ENCODE assay signal across 14 cellular contexts in genomic region chr14:71267691-71268090, GRCh38. TPM values are rescaled to one million over a fixed set of nuclear protein-coding genes. Genes with fewer than 3 reads are reported as not detected.
DNase-seq lines count a peak whose midpoint lies in the region; ATAC-seq, FAIRE-seq and TF ChIP-seq lines count a peak whose summit lies in the region.
"Had no signal": no experiment of that assay in that cellular context is flagged by ENCODE, and none has a peak within 500 bp of the region (broad histone marks: within the 10 kb centered on the region; RNA-seq: fewer than 3 reads in every experiment).

No MANE protein-coding gene starts in this region.

- H3K14ac ChIP-seq in trophoblast cell (ENCODE audit: low read length) = no peak overlapping the region

- H3K4me1 ChIP-seq in K562 (replicated peaks in 1 of 2; ENCODE audit: control insufficient read depth in 2 of 2, insufficient read depth in 2 of 2, low read length in 2 of 2) (no peaks in the 10 kb centered on the region), trophoblast cell (ENCODE audit: control insufficient read depth in 1 of 2, insufficient read depth in 2 of 2, low read length in 2 of 2) (no peaks in the 10 kb centered on the region)
- H3K4me1 ChIP-seq: testis had no signal

- no peak overlapping the region for H4K8ac ChIP-seq in trophoblast cell (ENCODE audit: low read depth, low read length)

- H2AFZ ChIP-seq in K562 (ENCODE audit: low read depth, low read length) (no peak overlapping the region), trophoblast cell (ENCODE audit: insufficient read depth, low read length, poor library complexity) (no peak overlapping the region)
- H2AFZ ChIP-seq: GM23338 had no signal

- ATAC-seq in K562 (no peak), memory B cell (ENCODE audit: low read depth) (peak; percentile 43), HG03571 (IDR thresholded peaks at IDR 0.05; ENCODE audit: unreplicated experiment) (no peak), GM21360 (IDR thresholded peaks at IDR 0.05; ENCODE audit: unreplicated experiment) (no peak)
- ATAC-seq: GM23338 had no signal

- peaks cover 5% of the 10 kb centered on the region for H3K27me3 Mint-ChIP-seq in Calu3 (ENCODE audit: unreplicated experiment)
- peaks cover 4% of the 10 kb centered on the region for H3K27me3 Mint-ChIP-seq in memory B cell

- no peak overlapping the region for H3K4ac ChIP-seq in trophoblast cell (ENCODE audit: low read depth, low read length)

- H3K18ac ChIP-seq in trophoblast cell (ENCODE audit: low read length) = no peak overlapping the region

- H3K27ac ChIP-seq in K562 (ENCODE audit: extremely low read depth, low read depth, low read length) = no peak overlapping the region
- H3K27ac ChIP-seq in trophoblast cell (ENCODE audit: low read depth, low read length) = no peak overlapping the region
- H3K27ac ChIP-seq: testis had no signal

- H3K36me3 Mint-ChIP-seq in Calu3 (ENCODE audit: insufficient read depth, unreplicated experiment) = no peaks in the 10 kb centered on the region
- peaks cover 11% of the 10 kb centered on the region for H3K36me3 Mint-ChIP-seq in memory B cell

- no peaks in the 10 kb centered on the region for H3K36me3 ChIP-seq in MG63
- no peaks in the 10 kb centered on the region for H3K36me3 ChIP-seq in K562 (ENCODE audit: control insufficient read depth, insufficient read depth, low read length)
- no peaks in the 10 kb centered on the region for H3K36me3 ChIP-seq in trophoblast cell (ENCODE audit: control insufficient read depth in 1 of 2, insufficient read depth in 2 of 2, low read length in 2 of 2)

- no peaks in the 10 kb centered on the region for H3K9me3 ChIP-seq in MG63
- H3K9me3 ChIP-seq in K562 (replicated peaks; ENCODE audit: control insufficient read depth, insufficient read depth, low read depth, low read length) = no peaks in the 10 kb centered on the region
- peaks cover 6% of the 10 kb centered on the region for H3K9me3 ChIP-seq in trophoblast cell (ENCODE audit: insufficient read depth, low read depth, low read length)
- H3K9me3 ChIP-seq: testis had no signal

- no peaks in the 10 kb centered on the region for H4K20me1 ChIP-seq in K562 (replicated peaks; ENCODE audit: control insufficient read depth, insufficient read depth, low read length)

- POLR2A ChIA-PET in K562 (lab: Yijun Ruan, JAX) = no interaction called here

- H3K4me3 Mint-ChIP-seq in Calu3 (ENCODE audit: low read depth, unreplicated experiment) (peak overlapping the region; percentile 20), memory B cell (peak overlapping the region; percentile 72)
- H3K4me3 Mint-ChIP-seq: GM23338 had no signal

- no peak overlapping the region for H3K23ac ChIP-seq in trophoblast cell (ENCODE audit: low read length)

- TF ChIP-seq POLR2A in K562 (conservative IDR thresholded peaks at IDR 0.05) = no peak

- H3K4me2 ChIP-seq in K562 (ENCODE audit: insufficient read depth, low read length) (no peak overlapping the region), trophoblast cell (ENCODE audit: low read length) (no peak overlapping the region)
- H3K4me2 ChIP-seq: GM23338 had no signal

- no peak overlapping the region for H2BK120ac ChIP-seq in trophoblast cell (ENCODE audit: insufficient read depth, low read length, poor library complexity)

- H3K9ac ChIP-seq in K562 (ENCODE audit: insufficient read depth in 1 of 2, low read depth in 2 of 2, low read length in 2 of 2) (no peak overlapping the region), trophoblast cell (ENCODE audit: low read length) (no peak overlapping the region)

- H3K27me3 ChIP-seq in MG63 = no peaks in the 10 kb centered on the region
- no peaks in the 10 kb centered on the region for H3K27me3 ChIP-seq in K562 (ENCODE audit: control insufficient read depth in 2 of 2, insufficient read depth in 2 of 2, low read length in 2 of 2)
- H3K27me3 ChIP-seq in trophoblast cell (ENCODE audit: insufficient read depth, low read length) = no peaks in the 10 kb centered on the region
- H3K27me3 ChIP-seq: testis had no signal

- H3K27ac Mint-ChIP-seq in Calu3 (ENCODE audit: unreplicated experiment) (no peak overlapping the region), memory B cell (no peak overlapping the region)
- H3K27ac Mint-ChIP-seq: GM23338 had no signal

- H2BK12ac ChIP-seq in trophoblast cell (ENCODE audit: low read length) = no peak overlapping the region

- no peaks in the 10 kb centered on the region for H3K9me1 ChIP-seq in K562 (ENCODE audit: control insufficient read depth, insufficient read depth, low read length)

- FAIRE-seq in K562 (lab: Jason Lieb, UNC) = no peak
- FAIRE-seq: D721Med had no signal

- H3K79me1 ChIP-seq in trophoblast cell (ENCODE audit: low read length) = no peaks in the 10 kb centered on the region

- peaks cover 3% of the 10 kb centered on the region for H3K9me3 Mint-ChIP-seq in Calu3 (ENCODE audit: low read depth, unreplicated experiment)
- H3K9me3 Mint-ChIP-seq in memory B cell = peaks cover 16% of the 10 kb centered on the region

- 0% methylated on average over 2 of the region's 2 CpGs for WGBS in K562 (ENCODE audit: insufficient coverage, low coverage, missing lambda C conversion rate)
- WGBS in trophoblast cell (ENCODE audit: extremely low coverage, insufficient coverage, insufficient read length) = no CpG with 5 or more reads among the region's 2 CpGs

- no peak overlapping the region for H4K12ac ChIP-seq in trophoblast cell (ENCODE audit: low read depth, low read length)

- TF ChIP-seq RAD21 in K562 (CRISPR knock-in tag; conservative IDR thresholded peaks at IDR 0.05 in 1 of 2, IDR thresholded peaks at IDR 0.05 in 1 of 2) = no peak

- H2BK5ac ChIP-seq in trophoblast cell (ENCODE audit: low read depth, low read length, poor library complexity) = no peak overlapping the region

- intact Hi-C loops in Calu3 (cut with micrococcal nuclease; ENCODE audit: unreplicated experiment) (no loop called here), K562 (cut with micrococcal nuclease) (no loop called here)

- no peak overlapping the region for H2AK5ac ChIP-seq in trophoblast cell (ENCODE audit: low read length)

- H3K4me1 Mint-ChIP-seq in Calu3 (ENCODE audit: low read depth, unreplicated experiment) (no peaks in the 10 kb centered on the region), memory B cell (peaks cover 13% of the 10 kb centered on the region)
- H3K4me1 Mint-ChIP-seq: GM23338 had no signal

- BruUV-seq in Calu3 (replicated peaks; lab: Mats Ljungman, UMichigan) (no TSS peak), K562 (replicated peaks; lab: Mats Ljungman, UMichigan) (no TSS peak)

- CTCF ChIA-PET in Calu3 (lab: Charles Lee) (interaction anchor here (1.0 kb wide), 1 partner anchor 375 kb away, joined by 4 read pairs; no protein-coding TSS in a partner anchor), K562 (lab: Yijun Ruan, JAX; ENCODE audit: low intra/inter-chr PET ratio) (no interaction called here)

- TF ChIP-seq CTCF in Calu3 (IDR thresholded peaks at IDR 0.05; ENCODE audit: unreplicated experiment) (no peak), K562 (IDR thresholded peaks at IDR 0.05 in 2 of 3, conservative IDR thresholded peaks at IDR 0.05 in 1 of 3; ENCODE audit: insufficient read depth in 2 of 3, low read depth in 1 of 3, low read length in 3 of 3) (no peak)

- peak overlapping the region; percentile 8; the same call in 1 of the 2 replicates for H3K4me3 ChIP-seq in MG63
- no peak overlapping the region for H3K4me3 ChIP-seq in K562
- no peak overlapping the region for H3K4me3 ChIP-seq in trophoblast cell (ENCODE audit: low read depth, low read length)
- H3K4me3 ChIP-seq: GM23338, testis had no signal

- TF ChIP-seq EP300 in K562 (IDR thresholded peaks at IDR 0.05; ENCODE audit: low read length) = no peak

- H3K79me2 ChIP-seq in K562 (ENCODE audit: control insufficient read depth, insufficient read depth, low read length) (no peaks in the 10 kb centered on the region), trophoblast cell (ENCODE audit: control insufficient read depth, insufficient read depth, low read length, poor library complexity) (no peaks in the 10 kb centered on the region)

- DNase-seq in Calu3 (no peak), MG63 (no peak), K562 (ENCODE audit: extremely low read depth in 1 of 4, low spot score in 3 of 4) (no peak), memory B cell (ENCODE audit: low spot score in 2 of 2) (no peak), DMS53 (lab: John Stamatoyannopoulos, UW) (no peak), trophoblast cell (no peak)
- DNase-seq: activated effector memory CD4-positive, alpha-beta T cell treated with Interleukin-2 at 50 U/mL for 16 hours; NCI-H526; stimulated activated CD4-positive, alpha-beta T cell treated with anti-CD3 and anti-CD28 coated beads, Interleukin-2, amount 100 ng/mL, for 24 hours; testis had no signal

- in situ Hi-C loops in K562 (cut with MboI) = no loop called here

- H4K91ac ChIP-seq in trophoblast cell (ENCODE audit: low read depth, low read length) = no peak overlapping the region

TF ChIP-seq in K562, 482 proteins besides CTCF, POLR2A, EP300 and RAD21 (continues in another document):
- TF ChIP-seq RBM25 (IDR thresholded peaks at IDR 0.05; ENCODE audit: low read depth, low read length, severe bottlenecking) (peak; percentile 16), ZNF507 (tag; conservative IDR thresholded peaks at IDR 0.05) (no peak), ZFP30 (CRISPR knock-in tag; IDR thresholded peaks at IDR 0.05; ENCODE audit: borderline replicate concordance) (no peak), SNIP1 (IDR thresholded peaks at IDR 0.05; ENCODE audit: low read depth) (no peak), MED1 (CRISPR knock-in tag; IDR thresholded peaks at IDR 0.05; ENCODE audit: borderline replicate concordance) (no peak), FIP1L1 (IDR thresholded peaks at IDR 0.05; ENCODE audit: low read depth, low read length, poor library complexity, severe bottlenecking) (no peak)

RNA-seq across cellular contexts. Expression of gene SIPA1L1, which starts 52.6 kb away (rescaled TPM):
- total RNA-seq in Calu3 (2022) (36.5 and 45.9 TPM in 2 replicates), K562 (2014; rRNA removed) (5.5 and 6.2 TPM in 2 replicates), K562 (2014; rRNA removed; fragmentation: Illumina TruSeq; extraction: Trizol) (8.7 and 9.8 TPM in 2 replicates), K562 (2015; rRNA removed; fragmentation: Illumina TruSeq; extraction: Trizol) (12.2 and 12.6 TPM in 2 replicates), K562 (2021) (14.1 and 15.0 TPM in 2 replicates)
- 3.0 TPM in 2 replicates for total RNA-seq in MG63 (2014; rRNA removed; shearing (Covaris generic); ENCODE audit: low replicate concordance)
- 18.6 and 34.7 TPM in 2 replicates for total RNA-seq in K562 (2011; cell fraction: chromatin; rRNA removed; ENCODE audit: low replicate concordance)
- total RNA-seq in K562 (2011; cell fraction: nucleolus; rRNA removed) = 9.0 and 14.1 TPM in 2 replicates
- total RNA-seq in K562 (2011; cell fraction: nucleoplasm; rRNA removed) = 16.6 and 22.6 TPM in 2 replicates
- polyA plus RNA-seq in K562 (2011; rRNA removed) (4.9 and 5.9 TPM in 2 replicates), K562 (2014; fragmentation: Illumina TruSeq; extraction: Trizol) (12.5 and 13.2 TPM in 2 replicates), K562 (2014; fragmentation: Nextera tagmentation; extraction: Ambion mirVana) (1 to 10 TPM; 3.4 to 3.9 TPM), K562 (2014; rRNA removed) (7.7 and 8.0 TPM in 2 replicates)
- polyA plus RNA-seq in K562 (2011; cell fraction: cytosol; rRNA removed) = 4.3 and 5.9 TPM in 2 replicates
- polyA plus RNA-seq in K562 (2011; cell fraction: nucleus; rRNA removed) = 15.3 and 16.6 TPM in 2 replicates
- 15.0 and 16.8 TPM in 2 replicates for polyA plus RNA-seq in K562 (2012)
- 17.9 and 19.0 TPM in 2 replicates for polyA minus RNA-seq in K562 (2011; rRNA and poly(A)+ RNA removed)
- polyA minus RNA-seq in K562 (2011; cell fraction: cytosol; rRNA and poly(A)+ RNA removed) = 6.0 and 7.1 TPM in 2 replicates
- 12.0 and 14.1 TPM in 2 replicates for polyA minus RNA-seq in K562 (2011; cell fraction: nucleus; rRNA and poly(A)+ RNA removed)
- 46.7 TPM in 2 replicates for polyA plus RNA-seq in trophoblast cell (2013)
